In genomic region chr6:45092135-45092534, GRCh38 we compare ENCODE assay signal across 26 cellular contexts.
"Had no signal": no experiment of that assay in that cellular context is flagged by ENCODE, and none has a peak within 500 bp of the region (broad histone marks: within the 10 kb centered on the region; RNA-seq: fewer than 3 reads in every experiment).

No MANE protein-coding gene starts in this region.

- H3K36me3 ChIP-seq: stomach, suprapubic skin, thoracic aorta, thyroid gland, tibial artery, tibial nerve, transverse colon, upper lobe of left lung, upper lobe of right lung, uterus, vagina had no signal

- H3K9me3 ChIP-seq: stomach, suprapubic skin, testis, thoracic aorta, thyroid gland, tibial artery, tibial nerve, transverse colon, upper lobe of left lung, upper lobe of right lung, uterus, vagina had no signal

- H3K27me3 ChIP-seq: stomach, suprapubic skin, testis, thyroid gland, tibial artery, tibial nerve, transverse colon, upper lobe of left lung, upper lobe of right lung, uterus, vagina had no signal

- H3K27ac ChIP-seq: stomach, suprapubic skin, testis, thoracic aorta, thyroid gland, tibial artery, tibial nerve, transverse colon, upper lobe of left lung, upper lobe of right lung, uterus, vagina had no signal

- H3K4me3 ChIP-seq: stomach, suprapubic skin, testis, thoracic aorta, thyroid gland, tibial artery, tibial nerve, transverse colon, upper lobe of left lung, upper lobe of right lung, uterus, vagina had no signal

- DNase-seq: stimulated activated CD4-positive, alpha-beta T cell treated with anti-CD3 and anti-CD28 coated beads, Interleukin-4, amount 100 ng/mL, for 1 hour; stimulated activated CD4-positive, alpha-beta T cell treated with anti-CD3 and anti-CD28 coated beads, Interleukin-4, amount 100 ng/mL, for 24 hours; stimulated activated CD4-positive, alpha-beta T cell treated with anti-CD3 and anti-CD28 coated beads, Interleukin-4, amount 100 ng/mL, for 4 hours; stimulated activated CD8-positive, alpha-beta memory T cell treated with anti-CD3 and anti-CD28 coated beads, Interleukin-4, amount 100 ng/mL, for 48 hours; stimulated activated naive B cell treated with anti-CD40 and anti-IgM and Interleukin-4, amounts not matched to agents 10 μg/mL and 1 μg/mL and 100 μg/mL, for 72 hours; stimulated activated naive CD4-positive, alpha-beta T cell; stimulated activated naive CD4-positive, alpha-beta T cell treated with Interleukin-2 at 50 U/mL for 16 hours; stimulated activated naive CD8-positive, alpha-beta T cell treated with anti-CD3 and anti-CD28 coated beads, Interleukin-15, amount 100 ng/mL, for 72 hours; stimulated activated naive CD8-positive, alpha-beta T cell treated with anti-CD3 and anti-CD28 coated beads, Interleukin-15, Interleukin-2, amounts not matched to agents 100 U/mL and 50 U/mL, for 24 hours; stomach; substantia nigra; testis; thyroid gland; tibial artery; transverse colon; trophoblast cell; upper lobe of left lung; upper lobe of right lung; uterus had no signal

- ATAC-seq: stimulated activated effector memory CD8-positive, alpha-beta T cell treated with anti-CD3 and anti-CD28 coated beads, Interleukin-12 subunit alpha, Interleukin-12 subunit beta, amount 100 ng/mL, for 72 hours; stimulated activated memory B cell treated with anti-CD40 and anti-IgM and Interleukin-4, amounts not matched to agents 10 μg/mL and 1 μg/mL and 100 μg/mL, for 72 hours; stimulated activated naive B cell treated with anti-CD40 and anti-IgM and Interleukin-4, amounts not matched to agents 10 μg/mL and 1 μg/mL and 100 μg/mL, for 72 hours; stimulated activated naive CD8-positive, alpha-beta T cell treated with anti-CD3 and anti-CD28 coated beads, Interleukin-15, amount 100 ng/mL, for 72 hours; stimulated activated naive CD8-positive, alpha-beta T cell treated with anti-CD3 and anti-CD28 coated beads, Interleukin-15, Interleukin-2, amounts not matched to agents 100 U/mL and 50 U/mL, for 24 hours; upper lobe of right lung had no signal

- H3K4me1 ChIP-seq: stomach, suprapubic skin, testis, thyroid gland, tibial artery, tibial nerve, transverse colon, upper lobe of left lung, upper lobe of right lung, uterus, vagina had no signal

- FAIRE-seq: urothelium cell line had no signal
